20 cellular contexts compared by ENCODE assay signal in the genomic region with DNA sequence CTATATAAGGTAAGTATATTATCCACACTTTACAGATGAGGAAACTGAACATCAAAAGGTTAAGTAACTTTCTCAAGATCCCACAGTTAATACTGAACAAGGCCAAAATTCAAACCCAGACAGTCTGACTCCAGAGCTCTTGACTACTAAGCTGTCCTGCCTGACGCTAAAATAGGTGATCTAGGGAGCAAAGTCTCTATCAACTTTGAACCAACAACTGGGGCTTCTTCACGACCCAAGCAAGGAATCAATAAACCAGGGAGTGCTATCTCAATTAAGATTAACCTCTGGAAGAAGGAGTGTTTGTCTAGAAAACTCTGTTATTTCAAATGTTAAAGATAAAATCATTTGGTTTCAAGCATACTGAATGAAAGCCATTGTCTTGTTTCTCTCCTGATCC.
DNase-seq lines count a peak whose midpoint lies in the region; ATAC-seq and TF ChIP-seq lines count a peak whose summit lies in the region.
"Had no signal": no experiment of that assay in that cellular context is flagged by ENCODE, and none has a peak within 500 bp of the region (broad histone marks: within the 10 kb centered on the region; RNA-seq: fewer than 3 reads in every experiment).

No MANE protein-coding gene starts in this region.

- peaks cover 5% of the 10 kb centered on the region for H3K36me3 ChIP-seq in ACC112 (ENCODE audit: insufficient read depth, low read length)
- H3K36me3 ChIP-seq in HEK293 (ENCODE audit: control insufficient read depth in 2 of 2, insufficient read depth in 1 of 2, low read length in 2 of 2) = no peaks in the 10 kb centered on the region; a peak in 1 of 3 replicates
- no peaks in the 10 kb centered on the region for H3K36me3 ChIP-seq in colonic mucosa

- H3K27ac ChIP-seq in ACC112 (ENCODE audit: low read depth, low read length) (peak overlapping the region; percentile 80), HEK293 (ENCODE audit: extremely low read depth, low read depth, low read length) (peak overlapping the region; percentile 45; the same call in 1 of the 2 replicates), colonic mucosa (peak overlapping the region; percentile 54)
- H3K27ac ChIP-seq: C4-2B had no signal

- H3K27ac Mint-ChIP-seq in nephron progenitor cell = peak overlapping the region; percentile 21
- H3K27ac Mint-ChIP-seq: B cell; CD8-positive, alpha-beta memory T cell had no signal

- CTCF ChIA-PET in HEK293 (lab: Yijun Ruan, JAX) = interaction anchor here (0.7 kb wide), 1 partner anchor 244 kb away, joined by 3 read pairs; no protein-coding TSS in a partner anchor

- H3K9ac ChIP-seq in colonic mucosa (ENCODE audit: low read depth in 2 of 2, low read length in 2 of 2) = no peak overlapping the region

- H3K27me3 ChIP-seq in ACC112 (ENCODE audit: insufficient read depth, low read length) = no peaks in the 10 kb centered on the region
- no peaks in the 10 kb centered on the region for H3K27me3 ChIP-seq in colonic mucosa
- H3K27me3 ChIP-seq: MG63 had no signal

- no peak overlapping the region for H3K4me3 Mint-ChIP-seq in nephron progenitor cell
- H3K4me3 Mint-ChIP-seq: B cell; CD8-positive, alpha-beta memory T cell had no signal

- peaks cover 62% of the 10 kb centered on the region for H3K4me1 ChIP-seq in ACC112 (ENCODE audit: control insufficient read depth, insufficient read depth, low read length, unreplicated experiment)
- peaks cover 14% of the 10 kb centered on the region for H3K4me1 ChIP-seq in HEK293 (ENCODE audit: control insufficient read depth, insufficient read depth, low read length)
- no peaks in the 10 kb centered on the region for H3K4me1 ChIP-seq in colonic mucosa

- no peak for ATAC-seq in HG03175 (IDR thresholded peaks at IDR 0.05; ENCODE audit: unreplicated experiment)
- ATAC-seq: SK-N-SH treated with all-trans-retinoic acid at 6 μM for 48 hours had no signal

- no peak overlapping the region for H2AFZ ChIP-seq in ACC112 (ENCODE audit: low read length, unreplicated experiment)

- H3K27me3 Mint-ChIP-seq in nephron progenitor cell (ENCODE audit: low read depth, poor library complexity) = no peaks in the 10 kb centered on the region
- H3K27me3 Mint-ChIP-seq: B cell had no signal

- H3K36me3 Mint-ChIP-seq in nephron progenitor cell (ENCODE audit: low read depth) = peaks cover 22% of the 10 kb centered on the region

- intact Hi-C loops in colonic mucosa (cut with DNase I) = no loop called here

- no peak overlapping the region for H3K4me3 ChIP-seq in ACC112 (ENCODE audit: low read depth, low read length)
- H3K4me3 ChIP-seq in HEK293 (ENCODE audit: low read depth, low read length) = no peak overlapping the region
- no peak overlapping the region for H3K4me3 ChIP-seq in colonic mucosa
- H3K4me3 ChIP-seq: MG63 had no signal

- DNase-seq in colonic mucosa (no peak), nephron progenitor cell (no peak), NCI-H1930 (lab: John Stamatoyannopoulos, UW) (no peak)
- DNase-seq in activated CD4-positive, CD25-positive, alpha-beta regulatory T cell (lab: John Stamatoyannopoulos, UW) = no peak
- DNase-seq: CD8-positive, alpha-beta memory T cell; DMS 273 treated with DMSO at 0.1 percent for 48 hours; DMS79 treated with DMSO at 0.1 percent for 48 hours; HCEC 1CT; Kasumi-1; MG63; NCI-H2029; NCI-H2171; NCI-H226; NCI-H774 had no signal

- POLR2A ChIA-PET in HEK293 (lab: Yijun Ruan, JAX) = no interaction called here

- peaks cover 5% of the 10 kb centered on the region for H3K9me3 Mint-ChIP-seq in nephron progenitor cell
- H3K9me3 Mint-ChIP-seq: CD8-positive, alpha-beta memory T cell had no signal

- H3K9me3 ChIP-seq in HEK293 (ENCODE audit: control insufficient read depth, insufficient read depth, low read depth, low read length) = no peaks in the 10 kb centered on the region
- no peaks in the 10 kb centered on the region for H3K9me3 ChIP-seq in colonic mucosa
- H3K9me3 ChIP-seq: MG63 had no signal

- H3K79me2 ChIP-seq in ACC112 (ENCODE audit: control insufficient read depth, insufficient read depth, low read length, unreplicated experiment) = peaks cover 24% of the 10 kb centered on the region

- no peaks in the 10 kb centered on the region for H3K4me1 Mint-ChIP-seq in nephron progenitor cell

- no peak for TF ChIP-seq CTCF in HEK293 (tag by site-specific recombination; IDR thresholded peaks at IDR 0.05)
- no peak for TF ChIP-seq CTCF in colonic mucosa (IDR thresholded peaks at IDR 0.05)
- TF ChIP-seq CTCF in nephron progenitor cell (IDR thresholded peaks at IDR 0.05) = no peak

TF ChIP-seq in HEK293, 187 proteins besides CTCF, POLR2A, EP300 and RAD21 (continues in another document):
- TF ChIP-seq ZNF843 (tag by site-specific recombination; IDR thresholded peaks at IDR 0.05) (no peak), ZNF426 (tag by site-specific recombination; IDR thresholded peaks at IDR 0.05) (no peak), ZBTB7A (tag by site-specific recombination; IDR thresholded peaks at IDR 0.05; ENCODE audit: low read depth) (no peak), SALL2 (tag by site-specific recombination; IDR thresholded peaks at IDR 0.05; ENCODE audit: borderline replicate concordance) (no peak), SP3 (tag by site-specific recombination; IDR thresholded peaks at IDR 0.05) (no peak), ZFP41 (tag by site-specific recombination; IDR thresholded peaks at IDR 0.05; ENCODE audit: borderline replicate concordance) (no peak), ZNF777 (tag by site-specific recombination; IDR thresholded peaks at IDR 0.05; ENCODE audit: borderline replicate concordance) (no peak), ZNF350 (tag by site-specific recombination; IDR thresholded peaks at IDR 0.05) (no peak), ZNF274 (IDR thresholded peaks at IDR 0.05; ENCODE audit: low read length) (no peak), ZNF274 (tag by site-specific recombination; IDR thresholded peaks at IDR 0.05; ENCODE audit: borderline replicate concordance) (no peak), YY1 (tag by site-specific recombination; IDR thresholded peaks at IDR 0.05) (no peak), ZNF596 (tag by site-specific recombination; IDR thresholded peaks at IDR 0.05) (no peak)
- TF ChIP-seq, protein P1, sequence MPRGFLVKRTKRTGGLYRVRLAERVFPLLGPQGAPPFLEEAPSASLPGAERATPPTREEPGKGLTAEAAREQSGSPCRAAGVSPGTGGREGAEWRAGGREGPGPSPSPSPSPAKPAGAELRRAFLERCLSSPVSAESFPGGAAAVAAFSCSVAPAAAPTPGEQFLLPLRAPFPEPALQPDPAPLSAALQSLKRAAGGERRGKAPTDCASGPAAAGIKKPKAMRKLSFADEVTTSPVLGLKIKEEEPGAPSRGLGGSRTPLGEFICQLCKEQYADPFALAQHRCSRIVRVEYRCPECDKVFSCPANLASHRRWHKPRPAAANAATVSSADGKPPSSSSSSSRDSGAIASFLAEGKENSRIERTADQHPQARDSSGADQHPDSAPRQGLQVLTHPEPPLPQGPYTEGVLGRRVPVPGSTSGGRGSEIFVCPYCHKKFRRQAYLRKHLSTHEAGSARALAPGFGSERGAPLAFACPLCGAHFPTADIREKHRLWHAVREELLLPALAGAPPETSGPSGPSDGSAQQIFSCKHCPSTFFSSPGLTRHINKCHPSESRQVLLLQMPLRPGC (tag by site-specific recombination; IDR thresholded peaks at IDR 0.05) = no peak
- TF ChIP-seq, protein P2, sequence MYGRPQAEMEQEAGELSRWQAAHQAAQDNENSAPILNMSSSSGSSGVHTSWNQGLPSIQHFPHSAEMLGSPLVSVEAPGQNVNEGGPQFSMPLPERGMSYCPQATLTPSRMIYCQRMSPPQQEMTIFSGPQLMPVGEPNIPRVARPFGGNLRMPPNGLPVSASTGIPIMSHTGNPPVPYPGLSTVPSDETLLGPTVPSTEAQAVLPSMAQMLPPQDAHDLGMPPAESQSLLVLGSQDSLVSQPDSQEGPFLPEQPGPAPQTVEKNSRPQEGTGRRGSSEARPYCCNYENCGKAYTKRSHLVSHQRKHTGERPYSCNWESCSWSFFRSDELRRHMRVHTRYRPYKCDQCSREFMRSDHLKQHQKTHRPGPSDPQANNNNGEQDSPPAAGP (tag by site-specific recombination; IDR thresholded peaks at IDR 0.05) = no peak
- TF ChIP-seq, protein P3, sequence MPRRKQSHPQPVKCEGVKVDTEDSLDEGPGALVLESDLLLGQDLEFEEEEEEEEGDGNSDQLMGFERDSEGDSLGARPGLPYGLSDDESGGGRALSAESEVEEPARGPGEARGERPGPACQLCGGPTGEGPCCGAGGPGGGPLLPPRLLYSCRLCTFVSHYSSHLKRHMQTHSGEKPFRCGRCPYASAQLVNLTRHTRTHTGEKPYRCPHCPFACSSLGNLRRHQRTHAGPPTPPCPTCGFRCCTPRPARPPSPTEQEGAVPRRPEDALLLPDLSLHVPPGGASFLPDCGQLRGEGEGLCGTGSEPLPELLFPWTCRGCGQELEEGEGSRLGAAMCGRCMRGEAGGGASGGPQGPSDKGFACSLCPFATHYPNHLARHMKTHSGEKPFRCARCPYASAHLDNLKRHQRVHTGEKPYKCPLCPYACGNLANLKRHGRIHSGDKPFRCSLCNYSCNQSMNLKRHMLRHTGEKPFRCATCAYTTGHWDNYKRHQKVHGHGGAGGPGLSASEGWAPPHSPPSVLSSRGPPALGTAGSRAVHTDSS (tag by site-specific recombination; IDR thresholded peaks at IDR 0.05) = no peak
- TF ChIP-seq, protein P4, sequence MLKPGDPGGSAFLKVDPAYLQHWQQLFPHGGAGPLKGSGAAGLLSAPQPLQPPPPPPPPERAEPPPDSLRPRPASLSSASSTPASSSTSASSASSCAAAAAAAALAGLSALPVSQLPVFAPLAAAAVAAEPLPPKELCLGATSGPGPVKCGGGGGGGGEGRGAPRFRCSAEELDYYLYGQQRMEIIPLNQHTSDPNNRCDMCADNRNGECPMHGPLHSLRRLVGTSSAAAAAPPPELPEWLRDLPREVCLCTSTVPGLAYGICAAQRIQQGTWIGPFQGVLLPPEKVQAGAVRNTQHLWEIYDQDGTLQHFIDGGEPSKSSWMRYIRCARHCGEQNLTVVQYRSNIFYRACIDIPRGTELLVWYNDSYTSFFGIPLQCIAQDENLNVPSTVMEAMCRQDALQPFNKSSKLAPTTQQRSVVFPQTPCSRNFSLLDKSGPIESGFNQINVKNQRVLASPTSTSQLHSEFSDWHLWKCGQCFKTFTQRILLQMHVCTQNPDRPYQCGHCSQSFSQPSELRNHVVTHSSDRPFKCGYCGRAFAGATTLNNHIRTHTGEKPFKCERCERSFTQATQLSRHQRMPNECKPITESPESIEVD (tag by site-specific recombination; IDR thresholded peaks at IDR 0.05) = no peak
